Comparison of ENCODE assay signal across 8 cellular contexts in the genomic region with DNA sequence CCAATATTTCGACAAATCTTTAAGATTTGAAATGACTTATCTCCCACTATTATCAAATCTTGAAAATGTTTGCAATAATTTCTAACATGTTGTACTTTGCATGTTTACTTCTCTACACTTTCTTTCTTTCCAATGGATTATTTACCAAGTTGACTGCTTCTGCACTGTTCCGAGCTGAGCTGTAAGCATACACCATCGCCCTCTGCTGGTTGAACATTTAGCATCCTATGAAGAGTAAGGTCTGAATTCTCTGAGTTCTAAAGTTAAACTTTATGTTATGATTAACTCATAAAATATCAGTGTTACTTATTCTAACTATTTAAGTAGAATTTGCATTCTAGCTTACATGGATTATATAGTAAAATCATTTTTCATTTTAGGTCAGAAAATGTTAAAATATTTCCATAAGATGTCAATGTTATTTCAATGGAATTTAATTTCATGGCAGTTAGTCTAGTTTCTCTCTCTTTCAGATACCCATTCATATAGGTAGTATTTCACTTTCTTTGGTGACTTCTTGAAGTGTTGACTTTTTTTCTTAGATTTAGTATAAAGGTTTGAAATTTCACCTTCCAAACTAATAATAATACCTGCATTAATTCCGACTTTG.
DNase-seq lines count a peak whose midpoint lies in the region; ATAC-seq and TF ChIP-seq lines count a peak whose summit lies in the region.

No MANE protein-coding gene starts in this region.

- TF ChIP-seq CTCF in transverse colon (IDR thresholded peaks at IDR 0.05): peak; percentile 25 to 51 (median 49)

- no peak for ATAC-seq in effector memory CD8-positive, alpha-beta T cell (replicated peaks)

- no peak for TF ChIP-seq EP300 in transverse colon (IDR thresholded peaks at IDR 0.05; ENCODE audit: low read depth)

- H3K36me3 Mint-ChIP-seq in effector memory CD8-positive, alpha-beta T cell (ENCODE audit: insufficient read depth): peaks cover 2% of the 10 kb centered on the region

- H3K27ac ChIP-seq in transverse colon: no peak overlapping the region

- no peaks in the 10 kb centered on the region for H3K27me3 Mint-ChIP-seq in effector memory CD8-positive, alpha-beta T cell

- H3K4me1 ChIP-seq in HAP-1 (no peaks in the 10 kb centered on the region), adipocyte (ENCODE audit: control insufficient read depth, insufficient read depth, low read length) (no peaks in the 10 kb centered on the region), transverse colon (no peaks in the 10 kb centered on the region)

- peaks cover 5 to 8% of the 10 kb centered on the region in 2 donors for H3K9me3 Mint-ChIP-seq in effector memory CD8-positive, alpha-beta T cell

- in situ Hi-C loops in HAP-1 (cut with MboI; ENCODE audit: low sequenced_read_pairs) (no loop called here), transverse colon (cut with MboI; ENCODE audit: low pct_ligation_motif_present in 1 of 4, low pct_unique_long_range_greater_than_20kb in 1 of 4, low sequenced_read_pairs in 3 of 4) (loop anchor here in 1 of 4 donors (25.0 kb wide), 1 partner anchor 536 kb away; a partner anchor contains a TSS)

- H3K4me3 Mint-ChIP-seq in effector memory CD8-positive, alpha-beta T cell: no peak overlapping the region

- no peak for TF ChIP-seq POLR2A in transverse colon (IDR thresholded peaks at IDR 0.05)

- H3K4me3 ChIP-seq in HAP-1: no peak overlapping the region
- H3K4me3 ChIP-seq in adipocyte (ENCODE audit: low read length): no peak overlapping the region
- no peak overlapping the region for H3K4me3 ChIP-seq in transverse colon

- no peak overlapping the region for H3K9ac ChIP-seq in adipocyte (ENCODE audit: low read length)

- DNase-seq in stimulated activated CD4-positive, alpha-beta T cell treated with anti-CD3 and anti-CD28 coated beads, Interleukin-15, amount 100 ng/mL, for 24 hours: peak; percentile 33
- no peak for DNase-seq in stimulated activated CD4-positive, alpha-beta T cell treated with anti-CD3 and anti-CD28 coated beads, Interleukin-4, amount 100 ng/mL, for 4 hours
- peak; percentile 42 to 70 for DNase-seq in HAP-1 (ENCODE audit: low spot score in 2 of 2)
- DNase-seq in M059J (ENCODE audit: low read depth): peak; percentile 56
- DNase-seq in adipocyte (ENCODE audit: low read depth): peak; percentile 87
- peak; percentile 24 for DNase-seq in inferior parietal cortex (ENCODE audit: extremely low spot score)
- peak; percentile 12 for DNase-seq in transverse colon
- no peak for DNase-seq in effector memory CD8-positive, alpha-beta T cell

- WGBS in transverse colon (ENCODE audit: low coverage in 1 of 2), 2 donors: 39 to 40% methylated on average over 4 of the region's 4 CpGs

- no peak overlapping the region for H3K27ac Mint-ChIP-seq in effector memory CD8-positive, alpha-beta T cell

- no peaks in the 10 kb centered on the region for H3K27me3 ChIP-seq in HAP-1 (ENCODE audit: low read depth)
- H3K27me3 ChIP-seq in adipocyte (replicated peaks; ENCODE audit: control insufficient read depth, insufficient read depth, low read length): no peaks in the 10 kb centered on the region
- no peaks in the 10 kb centered on the region for H3K27me3 ChIP-seq in transverse colon

- no peaks in the 10 kb centered on the region for H3K9me3 ChIP-seq in HAP-1
- peaks cover 6% of the 10 kb centered on the region for H3K9me3 ChIP-seq in adipocyte (ENCODE audit: control insufficient read depth, low read length)
- H3K9me3 ChIP-seq in transverse colon: no peaks in the 10 kb centered on the region

- H3K4me1 Mint-ChIP-seq in effector memory CD8-positive, alpha-beta T cell (ENCODE audit: low read depth in 2 of 2): no peaks in the 10 kb centered on the region

- intact Hi-C loops in transverse colon (cut with DNase I; ENCODE audit: low total_unique reads): no loop called here

- H3K36me3 ChIP-seq in HAP-1 (replicated peaks) (no peaks in the 10 kb centered on the region), adipocyte (ENCODE audit: control insufficient read depth, insufficient read depth, low read length, severe bottlenecking) (no peaks in the 10 kb centered on the region), transverse colon (no peaks in the 10 kb centered on the region)

Comparison
In these comparisons a context has a peak if more than half of its experiments do, and no peak if none do; other contexts are left out.
1. DNase-seq: peak in stimulated activated CD4-positive, alpha-beta T cell treated with anti-CD3 and anti-CD28 coated beads, Interleukin-15, amount 100 ng/mL, for 24 hours (single experiment), HAP-1 (2 of 2), M059J (single experiment), adipocyte (single experiment), inferior parietal cortex (single experiment) and transverse colon (single experiment); none in stimulated activated CD4-positive, alpha-beta T cell treated with anti-CD3 and anti-CD28 coated beads, Interleukin-4, amount 100 ng/mL, for 4 hours (0 of 2) and effector memory CD8-positive, alpha-beta T cell (0 of 3).